15 cellular contexts compared by ENCODE assay signal in genomic region chr7:84057576-84057975, GRCh38.
DNase-seq lines count a peak whose midpoint lies in the region; ATAC-seq and TF ChIP-seq lines count a peak whose summit lies in the region.
"Had no signal": no experiment of that assay in that cellular context is flagged by ENCODE, and none has a peak within 500 bp of the region (broad histone marks: within the 10 kb centered on the region; RNA-seq: fewer than 3 reads in every experiment).

No MANE protein-coding gene starts in this region.

- no peaks in the 10 kb centered on the region for H3K79me1 ChIP-seq in mesenchymal stem cell (replicated peaks; ENCODE audit: low read length, poor library complexity, severe bottlenecking)

- no peak overlapping the region for H3K14ac ChIP-seq in mesenchymal stem cell (ENCODE audit: low read length in 2 of 2)

- H3K4me2 ChIP-seq in PC-3 (ENCODE audit: low read length) (0 out of 2 replicates have a peak overlapping the region, but pooled peaks have one; percentile 78), mesenchymal stem cell (ENCODE audit: low read length, poor library complexity, severe bottlenecking) (no peak overlapping the region)
- H3K4me2 ChIP-seq: BLaER1 had no signal

- no peaks in the 10 kb centered on the region for H4K20me1 ChIP-seq in PC-3 (ENCODE audit: low read length)
- H4K20me1 ChIP-seq: BLaER1 had no signal

- H3K9ac ChIP-seq in PC-3 (ENCODE audit: low read length), result peak overlapping the region; percentile 73
- H3K9ac ChIP-seq in colonic mucosa (ENCODE audit: low read depth in 2 of 2, low read length in 2 of 2), result no peak overlapping the region
- H3K9ac ChIP-seq in mesenchymal stem cell (ENCODE audit: low read length), result no peak overlapping the region
- H3K9ac ChIP-seq: BLaER1, GM23248 had no signal

- H3K27ac ChIP-seq in HEK293 (ENCODE audit: extremely low read depth, low read depth, low read length) (no peak overlapping the region), PC-3 (ENCODE audit: low read length) (peak overlapping the region; percentile 93), colonic mucosa (peak overlapping the region; percentile 75), mesenchymal stem cell (ENCODE audit: low read length, poor library complexity, severe bottlenecking) (peak overlapping the region; percentile 81)
- H3K27ac ChIP-seq: BLaER1, GM23248 had no signal

- no peak for TF ChIP-seq CTCF in HEK293 (tag by site-specific recombination; IDR thresholded peaks at IDR 0.05)
- no peak for TF ChIP-seq CTCF in PC-3 (conservative IDR thresholded peaks at IDR 0.05; ENCODE audit: low read depth, low read length)
- TF ChIP-seq CTCF in colonic mucosa (IDR thresholded peaks at IDR 0.05), result no peak

- H3K27me3 ChIP-seq in PC-3 (ENCODE audit: low read length) (no peaks in the 10 kb centered on the region), colonic mucosa (no peaks in the 10 kb centered on the region), mesenchymal stem cell (ENCODE audit: control insufficient read depth in 1 of 2, insufficient read depth in 1 of 2, low read length in 2 of 2) (no peaks in the 10 kb centered on the region)
- H3K27me3 ChIP-seq: BLaER1 had no signal

- H3K23ac ChIP-seq in mesenchymal stem cell (ENCODE audit: low read length in 2 of 2), result no peak overlapping the region

- no peak overlapping the region for H2BK5ac ChIP-seq in mesenchymal stem cell (ENCODE audit: low read depth, low read length, poor library complexity, severe bottlenecking)

- no peak overlapping the region for H3K18ac ChIP-seq in mesenchymal stem cell (ENCODE audit: low read depth in 1 of 2, low read length in 2 of 2)

- intact Hi-C loops in PC-3 (cut with micrococcal nuclease), result loop anchor here (2.0 to 5.0 kb wide), 2 partner anchors 80 to 179 kb away; no protein-coding TSS in a partner anchor
- intact Hi-C loops in colonic mucosa (cut with DNase I), result no loop called here

- no peaks in the 10 kb centered on the region for H3K79me2 ChIP-seq in PC-3 (ENCODE audit: low read length)

- POLR2A ChIA-PET in HEK293 (lab: Yijun Ruan, JAX) (no interaction called here), PC-3 (lab: Charles Lee; ENCODE audit: unreplicated experiment) (no interaction called here)

- peaks cover 6% of the 10 kb centered on the region; the same call in 1 of the 2 replicates for H3K4me1 ChIP-seq in HEK293 (ENCODE audit: control insufficient read depth, insufficient read depth, low read length)
- peaks cover 59% of the 10 kb centered on the region for H3K4me1 ChIP-seq in PC-3 (ENCODE audit: insufficient read depth, low read length)
- H3K4me1 ChIP-seq in colonic mucosa, result no peaks in the 10 kb centered on the region
- no peaks in the 10 kb centered on the region for H3K4me1 ChIP-seq in mesenchymal stem cell (ENCODE audit: control insufficient read depth, insufficient read depth, low read depth, low read length)
- H3K4me1 ChIP-seq: BLaER1 had no signal

- H2AFZ ChIP-seq in PC-3 (ENCODE audit: low read length), result no peak overlapping the region
- no peak overlapping the region for H2AFZ ChIP-seq in mesenchymal stem cell (ENCODE audit: low read depth, low read length)
- H2AFZ ChIP-seq: GM23248 had no signal

- H2BK12ac ChIP-seq in mesenchymal stem cell (ENCODE audit: low read length in 2 of 2), result no peak overlapping the region

- H3K4ac ChIP-seq in mesenchymal stem cell (ENCODE audit: low read depth in 1 of 2, low read length in 2 of 2), result no peak overlapping the region

- H2AK5ac ChIP-seq in mesenchymal stem cell (ENCODE audit: low read length, severe bottlenecking), result no peak overlapping the region

- CTCF ChIA-PET in HEK293 (lab: Yijun Ruan, JAX), result interaction anchor here (1.6 kb wide), 2 partner anchors 11 to 132 kb away, joined by 3 to 4 read pairs; no protein-coding TSS in a partner anchor
- CTCF ChIA-PET in PC-3 (lab: Charles Lee), result no interaction called here

- no peaks in the 10 kb centered on the region for H3K9me2 ChIP-seq in PC-3 (replicated peaks; ENCODE audit: low read length)

- BruUV-seq in PC-3 (replicated peaks; lab: Mats Ljungman, UMichigan), result no TSS peak

- H2BK15ac ChIP-seq in mesenchymal stem cell (ENCODE audit: low read depth, poor library complexity, severe bottlenecking), result no peak overlapping the region

- WGBS in mesenchymal stem cell, result no CpG with 5 or more reads among the region's 2 CpGs

- no peak for DNase-seq in PC-3
- no peak for DNase-seq in colonic mucosa
- DNase-seq in mesenchymal stem cell, result no peak
- no peak for DNase-seq in NCI-H524 (lab: John Stamatoyannopoulos, UW)
- no peak for DNase-seq in epidermal melanocyte (ENCODE audit: insufficient read length, low spot score)
- DNase-seq: AML-193; Caco-2; CD8-positive, alpha-beta memory T cell; DMS53; GF-D8; GM23248; KBM-7 had no signal

- no peak overlapping the region for H4K91ac ChIP-seq in mesenchymal stem cell (ENCODE audit: low read length)

- H3K4me3 ChIP-seq in HEK293 (ENCODE audit: low read depth, low read length) (no peak overlapping the region), PC-3 (ENCODE audit: low read length) (no peak overlapping the region), colonic mucosa (no peak overlapping the region), mesenchymal stem cell (ENCODE audit: insufficient read depth in 1 of 2, low read depth in 1 of 2, low read length in 2 of 2) (no peak overlapping the region)
- H3K4me3 ChIP-seq: BLaER1, GM23248 had no signal

- no peaks in the 10 kb centered on the region for H3K9me3 ChIP-seq in HEK293 (ENCODE audit: control insufficient read depth, insufficient read depth, low read depth, low read length)
- H3K9me3 ChIP-seq in PC-3 (ENCODE audit: low read length), result no peaks in the 10 kb centered on the region
- H3K9me3 ChIP-seq in colonic mucosa, result no peaks in the 10 kb centered on the region
- H3K9me3 ChIP-seq in mesenchymal stem cell (ENCODE audit: control insufficient read depth, low read length), result no peaks in the 10 kb centered on the region
- H3K9me3 ChIP-seq: BLaER1 had no signal

- H3K36me3 ChIP-seq in HEK293 (ENCODE audit: control insufficient read depth in 2 of 2, insufficient read depth in 1 of 2, low read length in 2 of 2), result no peaks in the 10 kb centered on the region
- 0 out of 2 replicates have a peak, but pooled peaks cover 2% of the 10 kb centered on the region for H3K36me3 ChIP-seq in PC-3 (ENCODE audit: low read depth, low read length)
- H3K36me3 ChIP-seq in colonic mucosa, result no peaks in the 10 kb centered on the region
- H3K36me3 ChIP-seq in mesenchymal stem cell (ENCODE audit: control insufficient read depth in 1 of 2, insufficient read depth in 2 of 2, low read depth in 1 of 2, low read length in 2 of 2), result no peaks in the 10 kb centered on the region
- H3K36me3 ChIP-seq: BLaER1 had no signal

- H2BK120ac ChIP-seq in mesenchymal stem cell (ENCODE audit: low read depth, low read length), result no peak overlapping the region

- ATAC-seq in PC-3 (no peak), GM19452 (IDR thresholded peaks at IDR 0.05; ENCODE audit: unreplicated experiment) (no peak)

- no peak overlapping the region for H4K8ac ChIP-seq in mesenchymal stem cell (ENCODE audit: low read length)

- peaks cover 6% of the 10 kb centered on the region for H3F3A ChIP-seq in PC-3 (ENCODE audit: low read length, unreplicated experiment)

TF ChIP-seq in HEK293, 187 proteins besides CTCF, POLR2A, EP300 and RAD21 (continues in another document):
- TF ChIP-seq ZNF311 (tag by site-specific recombination; IDR thresholded peaks at IDR 0.05; ENCODE audit: borderline replicate concordance) (no peak), ZNF248 (tag by site-specific recombination; IDR thresholded peaks at IDR 0.05) (no peak), ZNF221 (tag by site-specific recombination; IDR thresholded peaks at IDR 0.05; ENCODE audit: borderline replicate concordance) (no peak), ZEB2 (tag by site-specific recombination; IDR thresholded peaks at IDR 0.05) (no peak), ZNF132 (tag by site-specific recombination; IDR thresholded peaks at IDR 0.05; ENCODE audit: borderline replicate concordance) (no peak), ZNF843 (tag by site-specific recombination; IDR thresholded peaks at IDR 0.05) (no peak), IKZF3 (tag by site-specific recombination; IDR thresholded peaks at IDR 0.05) (no peak), ZNF677 (tag by site-specific recombination; IDR thresholded peaks at IDR 0.05) (no peak), ZNF623 (tag by site-specific recombination; IDR thresholded peaks at IDR 0.05) (peak; percentile 44), ZBTB8A (tag by site-specific recombination; IDR thresholded peaks at IDR 0.05) (peak; percentile 37; the same call in 1 of the 2 replicates), ZNF239 (tag by site-specific recombination; IDR thresholded peaks at IDR 0.05) (no peak), ZNF488 (tag by site-specific recombination; IDR thresholded peaks at IDR 0.05) (no peak), ZNF426 (tag by site-specific recombination; IDR thresholded peaks at IDR 0.05) (peak; percentile 65), ZNF202 (tag by site-specific recombination; IDR thresholded peaks at IDR 0.05; ENCODE audit: borderline replicate concordance) (0 out of 2 replicates have a peak, but pooled peaks have one; percentile 15), KLF1 (tag by site-specific recombination; IDR thresholded peaks at IDR 0.05) (no peak), PRDM1 (tag by site-specific recombination; IDR thresholded peaks at IDR 0.05) (no peak), ZNF138 (tag by site-specific recombination; IDR thresholded peaks at IDR 0.05; ENCODE audit: borderline replicate concordance) (no peak), ZFP37 (tag by site-specific recombination; IDR thresholded peaks at IDR 0.05) (no peak), BCL11B (tag by site-specific recombination; IDR thresholded peaks at IDR 0.05; ENCODE audit: low read depth) (no peak)
